12 cellular contexts compared by ENCODE assay signal in the genomic region with DNA sequence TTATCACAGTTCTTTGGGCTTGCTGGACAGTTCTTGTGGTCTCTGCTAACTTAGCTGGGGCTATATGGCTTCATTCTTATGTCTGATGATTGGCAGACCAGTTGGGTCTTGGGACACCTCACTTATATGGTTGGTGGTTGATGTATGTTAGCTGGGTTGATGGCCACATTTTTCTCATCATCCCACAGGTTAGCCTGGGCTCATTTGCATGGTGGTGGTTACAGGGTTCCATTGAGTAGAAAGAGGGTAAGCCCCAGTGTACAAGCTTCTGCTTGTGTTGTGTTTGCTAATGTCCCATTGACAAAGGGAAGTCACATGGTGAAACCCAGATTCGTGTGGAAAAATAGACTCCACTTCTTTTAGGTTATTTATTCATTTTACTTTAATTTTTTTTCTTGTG. TPM values are rescaled to one million over a fixed set of nuclear protein-coding genes. Genes with fewer than 3 reads are reported as not detected.
DNase-seq lines count a peak whose midpoint lies in the region; ATAC-seq and TF ChIP-seq lines count a peak whose summit lies in the region.
"Had no signal": no experiment of that assay in that cellular context is flagged by ENCODE, and none has a peak within 500 bp of the region (broad histone marks: within the 10 kb centered on the region; RNA-seq: fewer than 3 reads in every experiment).

No MANE protein-coding gene starts in this region.

- H3K9me3 ChIP-seq in CD8-positive, alpha-beta T cell (ENCODE audit: low read length): no peaks in the 10 kb centered on the region
- no peaks in the 10 kb centered on the region for H3K9me3 ChIP-seq in GM23248 (ENCODE audit: low read depth)

- H3K4me1 Mint-ChIP-seq in CD8-positive, alpha-beta T cell (ENCODE audit: low read depth): peaks cover 53% of the 10 kb centered on the region
- H3K4me1 Mint-ChIP-seq in T-cell (peaks cover 43 to 53% (median 47%) of the 10 kb centered on the region in 3 donors), type B pancreatic cell (ENCODE audit: unreplicated experiment) (peaks cover 8% of the 10 kb centered on the region)

- DNase-seq in CD8-positive, alpha-beta T cell: no peak
- DNase-seq in T-cell (no peak), HuH-7 (ENCODE audit: low spot score) (no peak), type B pancreatic cell (ENCODE audit: extremely low spot score, unreplicated experiment) (no peak), GM23248 (no peak)
- DNase-seq in stimulated activated naive CD4-positive, alpha-beta T cell treated with Interleukin-2 at 50 U/mL for 16 hours (lab: John Stamatoyannopoulos, UW): no peak
- DNase-seq: activated CD4-positive, alpha-beta T cell treated with anti-CD3 and anti-CD28 coated beads, Interleukin-2, amount 50 U/mL, for 1 hour; DMS53; NCI-H526 treated with DMSO at 0.1 percent for 48 hours; stimulated activated CD4-positive, alpha-beta T cell treated with anti-CD3 and anti-CD28 coated beads, Interleukin-12 subunit alpha, Interleukin-12 subunit beta, amount 100 ng/mL, for 4 hours had no signal

- peaks cover 10% of the 10 kb centered on the region for H3F3A ChIP-seq in GM23248 (ENCODE audit: insufficient read depth)

- intact Hi-C loops in CD8-positive, alpha-beta T cell (cut with DNase I, micrococcal nuclease): loop anchor here (2.0 to 10.0 kb wide), 5 partner anchors 21 to 323 kb away; partner anchors contain the start of gene RSBN1L (in 1 of the 2)

- H3K36me3 Mint-ChIP-seq in CD8-positive, alpha-beta T cell: peaks cover 11% of the 10 kb centered on the region
- no peaks in the 10 kb centered on the region for H3K36me3 Mint-ChIP-seq in T-cell
- H3K36me3 Mint-ChIP-seq in type B pancreatic cell: peaks cover 5% of the 10 kb centered on the region

- H3K27me3 Mint-ChIP-seq in CD8-positive, alpha-beta T cell (ENCODE audit: low read depth): no peaks in the 10 kb centered on the region
- H3K27me3 Mint-ChIP-seq in T-cell (no peaks in the 10 kb centered on the region), type B pancreatic cell (no peaks in the 10 kb centered on the region)

- H3K9ac ChIP-seq in GM23248: no peak overlapping the region

- peak overlapping the region; percentile 68 for H3K27ac Mint-ChIP-seq in CD8-positive, alpha-beta T cell
- peak overlapping the region; percentile 36 to 76 for H3K27ac Mint-ChIP-seq in T-cell
- H3K27ac Mint-ChIP-seq in type B pancreatic cell: no peak overlapping the region

- POLR2A ChIA-PET in CD8-positive, alpha-beta T cell (lab: Charles Lee): interaction anchor here (0.8 kb wide), 1 partner anchor 61 kb away, joined by 3 read pairs; the partner anchor contains the start of gene RSBN1L
- POLR2A ChIA-PET in T-cell (lab: Charles Lee): interaction anchor here (0.6 kb wide), 2 partner anchors 22 to 31 kb away, joined by 4 to 5 read pairs; no protein-coding TSS in a partner anchor

- no peaks in the 10 kb centered on the region for H3K9me3 Mint-ChIP-seq in CD8-positive, alpha-beta T cell
- H3K9me3 Mint-ChIP-seq in T-cell: no peaks in the 10 kb centered on the region
- no peaks in the 10 kb centered on the region for H3K9me3 Mint-ChIP-seq in type B pancreatic cell

- no peak overlapping the region for H2AFZ ChIP-seq in GM23248

- H3K4me3 ChIP-seq in CD8-positive, alpha-beta T cell (ENCODE audit: low read depth, low read length): no peak overlapping the region
- H3K4me3 ChIP-seq in GM23248: no peak overlapping the region

- in situ Hi-C loops in GM23248 (cut with MboI): loop anchor here (10.0 kb wide), 1 partner anchor 93 kb away; no protein-coding TSS in a partner anchor

- no peaks in the 10 kb centered on the region for H3K36me3 ChIP-seq in CD8-positive, alpha-beta T cell (ENCODE audit: insufficient read depth, low read length)
- no peaks in the 10 kb centered on the region for H3K36me3 ChIP-seq in GM23248 (ENCODE audit: low read depth)

- H3K4me2 ChIP-seq in GM23248 (ENCODE audit: unreplicated experiment): no peak overlapping the region

- H4K20me1 ChIP-seq in GM23248 (ENCODE audit: insufficient read depth): no peaks in the 10 kb centered on the region

- H3K79me2 ChIP-seq in GM23248 (ENCODE audit: insufficient read depth): peaks cover 79% of the 10 kb centered on the region

- peaks cover 8% of the 10 kb centered on the region for H3K4me1 ChIP-seq in CD8-positive, alpha-beta T cell (ENCODE audit: insufficient read depth, low read length)
- peaks cover 15% of the 10 kb centered on the region; the same call in 1 of the 2 replicates for H3K4me1 ChIP-seq in GM23248 (ENCODE audit: insufficient read depth)

- CTCF ChIA-PET in CD8-positive, alpha-beta T cell (lab: Charles Lee): interaction anchor here (0.8 to 7.8 kb wide), 7 partner anchors 9 to 111 kb away, joined by 3 to 75 read pairs (median 4); partner anchors contain the start of gene RSBN1L
- CTCF ChIA-PET in T-cell (lab: Charles Lee): interaction anchor here (1.0 to 3.1 kb wide), 8 partner anchors 10 to 278 kb away, joined by 3 to 22 read pairs (median 8); no protein-coding TSS in a partner anchor

- no peaks in the 10 kb centered on the region for H3K9me2 ChIP-seq in GM23248 (ENCODE audit: insufficient read depth)

- H3K4me3 Mint-ChIP-seq in CD8-positive, alpha-beta T cell: no peak overlapping the region
- H3K4me3 Mint-ChIP-seq in T-cell: no peak overlapping the region
- no peak overlapping the region for H3K4me3 Mint-ChIP-seq in type B pancreatic cell

- WGBS in GM23248 (ENCODE audit: low coverage in 1 of 2, low lambda C conversion rate in 2 of 2, missing lambda C conversion rate in 2 of 2), 2 experiments: 87 to 89% methylated on average over 1 of the region's 1 CpG

- H3K27me3 ChIP-seq in CD8-positive, alpha-beta T cell (ENCODE audit: insufficient read depth, low read length): no peaks in the 10 kb centered on the region
- no peaks in the 10 kb centered on the region for H3K27me3 ChIP-seq in GM23248 (replicated peaks; ENCODE audit: insufficient read depth)

- no peak for ATAC-seq in CD8-positive, alpha-beta T cell
- ATAC-seq in GM19035 (IDR thresholded peaks at IDR 0.05; ENCODE audit: unreplicated experiment) (peak; percentile 93), HG02870 (IDR thresholded peaks at IDR 0.05; ENCODE audit: unreplicated experiment) (peak; percentile 91), T-cell (replicated peaks in 1 of 4) (peak in 2 of 4 experiments; percentile 26 to 51)

- TF ChIP-seq CTCF in CD8-positive, alpha-beta T cell (IDR thresholded peaks at IDR 0.05): no peak
- TF ChIP-seq CTCF in type B pancreatic cell (conservative IDR thresholded peaks at IDR 0.05): no peak

- H3K27ac ChIP-seq in CD8-positive, alpha-beta T cell (ENCODE audit: low read depth, low read length): no peak overlapping the region
- no peak overlapping the region for H3K27ac ChIP-seq in GM23248

RNA-seq across cellular contexts. Expression of gene TMEM60, which starts 40.6 kb away (rescaled TPM):
- total RNA-seq in CD8-positive, alpha-beta T cell: 1 to 10 TPM; 2.2 TPM
- total RNA-seq in T-cell (10 to 100 TPM in 3 of 5 donors, 1 to 10 TPM in 2; 3.6 to 13.0 (median 10.6) TPM), type B pancreatic cell (ENCODE audit: low replicate concordance) (16.1 and 17.0 TPM in 2 replicates)
- 9.9 and 17.7 TPM in 2 replicates for total RNA-seq in GM23248 (2014; rRNA removed; shearing (Covaris generic))
- 28.2 and 28.9 TPM in 2 replicates for polyA plus RNA-seq in GM23248 (2016; fragmentation: Nextera tagmentation; extraction: Ambion mirVana)

RNA-seq across cellular contexts. Expression of gene PHTF2, which starts 41.0 kb away (rescaled TPM):
- 10 to 100 TPM; 10.2 to 14.1 TPM for total RNA-seq in CD8-positive, alpha-beta T cell
- total RNA-seq in T-cell: 10 to 100 TPM; 19.7 to 35.8 (median 28.0) TPM
- total RNA-seq in type B pancreatic cell (ENCODE audit: low replicate concordance): 11.5 and 18.6 TPM in 2 replicates
- total RNA-seq in GM23248 (2014; rRNA removed; shearing (Covaris generic)): 29.9 and 30.2 TPM in 2 replicates
- 22.0 and 23.6 TPM in 2 replicates for polyA plus RNA-seq in GM23248 (2016; fragmentation: Nextera tagmentation; extraction: Ambion mirVana)
